12 cellular contexts compared by ENCODE assay signal in genomic region chr18:46386788-46387187, GRCh38.
DNase-seq lines count a peak whose midpoint lies in the region; ATAC-seq, FAIRE-seq and TF ChIP-seq lines count a peak whose summit lies in the region.
"Had no signal": no experiment of that assay in that cellular context is flagged by ENCODE, and none has a peak within 500 bp of the region (broad histone marks: within the 10 kb centered on the region; RNA-seq: fewer than 3 reads in every experiment).

No MANE protein-coding gene starts in this region.

- ATAC-seq in GM21786 (IDR thresholded peaks at IDR 0.05; ENCODE audit: unreplicated experiment): no peak

- H3K27me3 Mint-ChIP-seq in astrocyte (ENCODE audit: low read depth, unreplicated experiment) (peaks cover 33% of the 10 kb centered on the region), nephron progenitor cell (ENCODE audit: low read depth, poor library complexity) (no peaks in the 10 kb centered on the region), mesothelial cell of epicardium (ENCODE audit: low read depth) (no peaks in the 10 kb centered on the region)

- H3K4me2 ChIP-seq in astrocyte (ENCODE audit: low read length) (no peak overlapping the region), Karpas-422 (ENCODE audit: low read depth, low read length, poor library complexity, severe bottlenecking) (no peak overlapping the region)

- no peak overlapping the region for H2AFZ ChIP-seq in astrocyte (ENCODE audit: low read depth, low read length)
- no peak overlapping the region for H2AFZ ChIP-seq in Karpas-422 (ENCODE audit: low read length)

- H3K27ac ChIP-seq in astrocyte (ENCODE audit: low read depth, low read length) (no peak overlapping the region), tibial artery (peak overlapping the region; percentile 50 to 58), Karpas-422 (ENCODE audit: low read length) (no peak overlapping the region)

- no peak for FAIRE-seq in astrocyte (lab: Jason Lieb, UNC)
- FAIRE-seq: small intestine had no signal

- H4K20me1 ChIP-seq in astrocyte (ENCODE audit: insufficient read depth, low read length): no peaks in the 10 kb centered on the region
- no peaks in the 10 kb centered on the region for H4K20me1 ChIP-seq in Karpas-422 (ENCODE audit: insufficient read depth, low read depth, low read length)

- H3K9ac ChIP-seq in astrocyte (ENCODE audit: low read length) (no peak overlapping the region), Karpas-422 (ENCODE audit: low read length) (no peak overlapping the region)

- H3K4me3 Mint-ChIP-seq in astrocyte (ENCODE audit: unreplicated experiment) (no peak overlapping the region), nephron progenitor cell (no peak overlapping the region), mesothelial cell of epicardium (no peak overlapping the region)
- H3K4me3 Mint-ChIP-seq: activated CD4-positive, alpha-beta T cell treated with anti-CD3 and anti-CD28 coated beads, Interleukin-2, amount 10 ng/mL, durations not matched to agents 7 days and 5 days had no signal

- H3K4me1 ChIP-seq in astrocyte (ENCODE audit: insufficient read depth, low read length) (peaks cover 5% of the 10 kb centered on the region), tibial artery (peaks cover 0 to 25% (median 21%) of the 10 kb centered on the region in 4 donors), Karpas-422 (ENCODE audit: low read length) (no peaks in the 10 kb centered on the region)

- H3K4me3 ChIP-seq in astrocyte (ENCODE audit: insufficient read depth, low read depth, low read length): no peak overlapping the region
- H3K4me3 ChIP-seq in tibial artery: no peak overlapping the region
- no peak overlapping the region for H3K4me3 ChIP-seq in Karpas-422 (ENCODE audit: low read length)

- H3K9me3 ChIP-seq in astrocyte (ENCODE audit: insufficient read depth, low read depth, low read length): no peaks in the 10 kb centered on the region
- no peaks in the 10 kb centered on the region for H3K9me3 ChIP-seq in tibial artery
- no peaks in the 10 kb centered on the region for H3K9me3 ChIP-seq in Karpas-422 (ENCODE audit: low read length)

- peaks cover 14% of the 10 kb centered on the region for H3K27me3 ChIP-seq in astrocyte (ENCODE audit: insufficient read depth, low read length)
- H3K27me3 ChIP-seq in tibial artery: no peaks in the 10 kb centered on the region
- H3K27me3 ChIP-seq in Karpas-422 (ENCODE audit: low read length): no peaks in the 10 kb centered on the region

- H3K27ac Mint-ChIP-seq in astrocyte (ENCODE audit: unreplicated experiment): no peak overlapping the region
- H3K27ac Mint-ChIP-seq in nephron progenitor cell: peak overlapping the region; percentile 53
- no peak overlapping the region for H3K27ac Mint-ChIP-seq in mesothelial cell of epicardium
- H3K27ac Mint-ChIP-seq: activated CD4-positive, alpha-beta T cell treated with anti-CD3 and anti-CD28 coated beads, Interleukin-2, amount 10 ng/mL, durations not matched to agents 7 days and 5 days had no signal

- no peaks in the 10 kb centered on the region for H3K4me1 Mint-ChIP-seq in astrocyte (ENCODE audit: low read depth, unreplicated experiment)
- H3K4me1 Mint-ChIP-seq in nephron progenitor cell: peaks cover 49% of the 10 kb centered on the region
- peaks cover 15% of the 10 kb centered on the region for H3K4me1 Mint-ChIP-seq in mesothelial cell of epicardium
- H3K4me1 Mint-ChIP-seq: activated CD4-positive, alpha-beta T cell treated with anti-CD3 and anti-CD28 coated beads, Interleukin-2, amount 10 ng/mL, durations not matched to agents 7 days and 5 days had no signal

- intact Hi-C loops in tibial artery (cut with DNase I; ENCODE audit: low total_unique reads): no loop called here

- no peaks in the 10 kb centered on the region for H3K36me3 Mint-ChIP-seq in astrocyte (ENCODE audit: low read depth, unreplicated experiment)
- peaks cover 29% of the 10 kb centered on the region for H3K36me3 Mint-ChIP-seq in nephron progenitor cell (ENCODE audit: low read depth)
- H3K36me3 Mint-ChIP-seq in mesothelial cell of epicardium: no peaks in the 10 kb centered on the region

- TF ChIP-seq CTCF in astrocyte (IDR thresholded peaks at IDR 0.05; ENCODE audit: insufficient read depth, low read depth, low read length) (no peak), nephron progenitor cell (IDR thresholded peaks at IDR 0.05) (no peak), tibial artery (IDR thresholded peaks at IDR 0.05) (no peak), mesothelial cell of epicardium (IDR thresholded peaks at IDR 0.05; ENCODE audit: unreplicated experiment) (no peak)

- H3K9me3 Mint-ChIP-seq in astrocyte (ENCODE audit: unreplicated experiment) (peaks cover 4% of the 10 kb centered on the region), nephron progenitor cell (no peaks in the 10 kb centered on the region), mesothelial cell of epicardium (no peaks in the 10 kb centered on the region)
- H3K9me3 Mint-ChIP-seq: activated CD4-positive, alpha-beta T cell treated with anti-CD3 and anti-CD28 coated beads, Interleukin-2, amount 10 ng/mL, durations not matched to agents 7 days and 5 days had no signal

- DNase-seq in astrocyte (ENCODE audit: low read depth): peak; percentile 14
- DNase-seq in glomerular visceral epithelial cell (ENCODE audit: extremely low spot score): peak; percentile 46
- DNase-seq in nephron progenitor cell: no peak
- DNase-seq in tibial artery: no peak
- DNase-seq in mesothelial cell of epicardium (ENCODE audit: low spot score in 2 of 2, unreplicated experiment in 2 of 2): no peak
- no peak for DNase-seq in SHP77 treated with DMSO at 0.1 percent for 48 hours (lab: John Stamatoyannopoulos, UW)
- no peak for DNase-seq in Karpas-422
- DNase-seq: activated CD4-positive, alpha-beta T cell treated with anti-CD3 and anti-CD28 coated beads, Interleukin-2, amount 10 ng/mL, durations not matched to agents 7 days and 5 days; NCI-H1092; OCI-M1; small intestine had no signal

- H3K9me2 ChIP-seq in Karpas-422 (replicated peaks; ENCODE audit: insufficient read depth, low read length): no peaks in the 10 kb centered on the region

- H3K79me2 ChIP-seq in astrocyte (ENCODE audit: insufficient read depth, low read length) (no peaks in the 10 kb centered on the region), Karpas-422 (ENCODE audit: low read length) (no peaks in the 10 kb centered on the region)

- H3K36me3 ChIP-seq in astrocyte (ENCODE audit: insufficient read depth, low read length): no peaks in the 10 kb centered on the region
- H3K36me3 ChIP-seq in tibial artery: no peaks in the 10 kb centered on the region
- H3K36me3 ChIP-seq in Karpas-422 (ENCODE audit: insufficient read depth, low read length): no peaks in the 10 kb centered on the region

Comparison
In these comparisons a context has a peak if more than half of its experiments do, and no peak if none do; other contexts are left out.
1. DNase-seq: peak in astrocyte (single experiment) and glomerular visceral epithelial cell (single experiment); none in nephron progenitor cell (single experiment), tibial artery (0 of 2), mesothelial cell of epicardium (0 of 2), SHP77 treated with DMSO at 0.1 percent for 48 hours (single experiment) and Karpas-422 (single experiment).
2. H3K27ac ChIP-seq: peak in tibial artery (2 of 2); none in astrocyte (single experiment) and Karpas-422 (single experiment).